Comparison of ENCODE assay signal across 1 cellular context in genomic region chr13:39159393-39159792, GRCh38.
TF ChIP-seq lines count a peak whose summit lies in the region.

No MANE protein-coding gene starts in this region.

TF ChIP-seq in WTC11, 78 proteins besides CTCF, POLR2A, EP300 and RAD21 (continued from another document):
- TF ChIP-seq ZNF281 (CRISPR knock-in tag; IDR thresholded peaks at IDR 0.05), result no peak
- no peak for TF ChIP-seq MYBL2 (CRISPR knock-in tag; IDR thresholded peaks at IDR 0.05)
- no peak for TF ChIP-seq SMAD3 (CRISPR knock-in tag; IDR thresholded peaks at IDR 0.05; ENCODE audit: borderline replicate concordance)
- TF ChIP-seq FOXP4 (CRISPR knock-in tag; IDR thresholded peaks at IDR 0.05), result no peak
- no peak for TF ChIP-seq ZNF423 (CRISPR knock-in tag; IDR thresholded peaks at IDR 0.05)
- TF ChIP-seq NR1H2 (CRISPR knock-in tag; IDR thresholded peaks at IDR 0.05), result no peak
- no peak for TF ChIP-seq IRF2 (CRISPR knock-in tag; IDR thresholded peaks at IDR 0.05; ENCODE audit: borderline replicate concordance, low read depth)
- TF ChIP-seq USF2 (CRISPR knock-in tag; IDR thresholded peaks at IDR 0.05), result no peak
- no peak for TF ChIP-seq GRHL2 (CRISPR knock-in tag; IDR thresholded peaks at IDR 0.05; ENCODE audit: insufficient replicate concordance, severe bottlenecking)
- no peak for TF ChIP-seq TEAD1 (CRISPR knock-in tag; IDR thresholded peaks at IDR 0.05)
- no peak for TF ChIP-seq STAT6 (CRISPR knock-in tag; conservative IDR thresholded peaks at IDR 0.05; ENCODE audit: low read depth)
- TF ChIP-seq ATF2 (CRISPR knock-in tag; IDR thresholded peaks at IDR 0.05; ENCODE audit: borderline replicate concordance, low read depth), result no peak
